16 cellular contexts compared by ENCODE assay signal in the genomic region with DNA sequence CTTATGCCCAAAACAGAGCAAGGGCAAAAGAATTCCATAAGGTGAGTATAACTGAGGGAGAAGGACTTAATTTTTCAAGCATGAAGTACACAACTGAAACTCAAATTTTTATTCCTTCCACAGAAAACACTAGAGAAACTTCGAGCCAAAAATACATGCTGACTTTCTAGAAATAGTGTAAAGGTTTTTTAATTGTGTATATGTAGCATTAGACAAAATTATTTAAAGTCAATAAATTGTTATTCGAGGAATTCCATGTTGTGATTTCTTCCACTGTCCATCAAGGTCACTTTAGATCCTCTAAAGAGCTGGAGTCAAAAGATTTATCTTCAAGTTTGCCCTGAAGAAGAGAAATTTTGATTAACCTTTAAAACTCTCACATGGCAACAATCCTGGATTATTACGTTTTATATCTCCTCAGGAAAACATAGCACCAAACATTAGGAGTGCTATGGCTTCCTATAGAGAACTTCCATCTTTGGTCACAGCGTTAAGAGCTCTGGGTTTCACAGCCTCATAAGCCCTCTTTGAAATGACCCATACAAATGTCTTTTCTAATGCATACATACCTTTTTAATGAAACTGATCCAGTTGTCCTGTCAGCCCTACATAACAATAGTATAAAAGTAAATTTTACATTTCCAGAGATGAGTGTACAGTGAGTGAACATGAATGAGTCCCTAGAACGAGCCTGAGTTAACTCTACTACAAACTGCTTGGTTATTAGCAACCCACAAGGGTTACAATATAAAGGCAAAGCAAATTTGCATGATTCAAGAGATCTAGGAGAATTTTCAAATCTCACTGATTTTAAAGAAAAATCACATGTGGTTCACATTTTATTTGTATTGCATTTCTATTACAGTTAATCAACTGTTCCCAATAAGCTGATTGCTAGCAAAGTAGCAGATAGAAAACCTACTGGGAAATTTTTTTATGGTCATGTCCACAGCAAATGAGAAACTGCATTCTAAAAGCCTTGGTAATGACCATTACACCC. TPM values are rescaled to one million over a fixed set of nuclear protein-coding genes. Genes with fewer than 3 reads are reported as not detected.
DNase-seq lines count a peak whose midpoint lies in the region; ATAC-seq and TF ChIP-seq lines count a peak whose summit lies in the region.
"Had no signal": no experiment of that assay in that cellular context is flagged by ENCODE, and none has a peak within 500 bp of the region (broad histone marks: within the 10 kb centered on the region; RNA-seq: fewer than 3 reads in every experiment).

No MANE protein-coding gene starts in this region.

- H3K4me1 ChIP-seq in HUES64 (ENCODE audit: insufficient read depth, low read length) (no peaks in the 10 kb centered on the region), smooth muscle cell (ENCODE audit: low read depth) (peaks cover under 1% of the 10 kb centered on the region)

- H2AFZ ChIP-seq in smooth muscle cell (ENCODE audit: low read depth) = no peak overlapping the region

- peak overlapping the region; percentile 82 for H3K27ac Mint-ChIP-seq in activated T-cell treated with anti-CD3 and anti-CD28 coated beads, Interleukin-2, amount 50 U/mL, for 72 hours
- peak overlapping the region in 1 of 2 donors; percentile 60 for H3K27ac Mint-ChIP-seq in activated naive CD4-positive, alpha-beta T cell treated with anti-CD3 and anti-CD28 coated beads, Interleukin-2, amount 50 U/mL, for 72 hours
- H3K27ac Mint-ChIP-seq in type B pancreatic cell = no peak overlapping the region
- H3K27ac Mint-ChIP-seq: progenitor cell of endocrine pancreas had no signal

- no peak overlapping the region for H3K4me3 ChIP-seq in HUES64 (ENCODE audit: low read length)
- no peak overlapping the region for H3K4me3 ChIP-seq in smooth muscle cell
- H3K4me3 ChIP-seq: left lung, spleen had no signal

- WGBS in HUES64 = 94% methylated on average over 4 of the region's 5 CpGs
- WGBS in smooth muscle cell (ENCODE audit: low lambda C conversion rate) = 98% methylated on average over 5 of the region's 5 CpGs

- H3K36me3 Mint-ChIP-seq in activated T-cell treated with anti-CD3 and anti-CD28 coated beads, Interleukin-2, amount 50 U/mL, for 72 hours (ENCODE audit: insufficient read depth in 2 of 2) = peaks cover 11 to 33% of the 10 kb centered on the region in 2 donors
- peaks cover 11 to 45% of the 10 kb centered on the region in 2 donors for H3K36me3 Mint-ChIP-seq in activated naive CD4-positive, alpha-beta T cell treated with anti-CD3 and anti-CD28 coated beads, Interleukin-2, amount 50 U/mL, for 72 hours
- H3K36me3 Mint-ChIP-seq in type B pancreatic cell = peaks cover 42% of the 10 kb centered on the region

- H3K36me3 ChIP-seq in HUES64 (ENCODE audit: insufficient read depth, low read length) (peaks cover 98% of the 10 kb centered on the region), smooth muscle cell (ENCODE audit: low read depth) (peaks cover 42% of the 10 kb centered on the region)

- DNase-seq in activated T-cell treated with anti-CD3 and anti-CD28 coated beads, Interleukin-2, amount 50 U/mL, for 72 hours = no peak
- DNase-seq in activated T-cell treated with anti-CD3 and anti-CD28 coated beads, Interleukin-2, amount 50 U/mL, for 1 hour = no peak
- DNase-seq in activated naive CD4-positive, alpha-beta T cell treated with anti-CD3 and anti-CD28 coated beads, Interleukin-2, amount 50 U/mL, for 72 hours (ENCODE audit: low spot score in 2 of 2) = no peak
- DNase-seq in smooth muscle cell (lab: John Stamatoyannopoulos, UW; ENCODE audit: unreplicated experiment) (no peak), type B pancreatic cell (ENCODE audit: extremely low spot score, unreplicated experiment) (no peak), NOMO-1 treated with DMSO at 0.1 percent for 48 hours (lab: John Stamatoyannopoulos, UW; ENCODE audit: unreplicated experiment) (no peak), NCI-H69 (lab: John Stamatoyannopoulos, UW) (no peak)
- DNase-seq: Calu3; foreskin melanocyte; left lung; NCI-H1694 treated with DMSO at 0.1 percent for 48 hours; spleen; stimulated activated naive CD4-positive, alpha-beta T cell; WERI-Rb-1 had no signal

- H3K79me2 ChIP-seq in smooth muscle cell (ENCODE audit: low read depth) = peaks cover 12% of the 10 kb centered on the region

- H3K9me3 ChIP-seq in HUES64 (ENCODE audit: insufficient read depth, low read depth, low read length) (no peaks in the 10 kb centered on the region), smooth muscle cell (replicated peaks; ENCODE audit: low read depth) (no peaks in the 10 kb centered on the region)
- H3K9me3 ChIP-seq: left lung, spleen had no signal

- peaks cover 68% of the 10 kb centered on the region for H4K20me1 ChIP-seq in smooth muscle cell (ENCODE audit: low read depth)

- H3K27ac ChIP-seq in HUES64 (ENCODE audit: low read depth, low read length) (peak overlapping the region; percentile 26; the same call in 1 of the 2 replicates), smooth muscle cell (ENCODE audit: low read depth) (peak overlapping the region; percentile 10)
- H3K27ac ChIP-seq: left lung, WERI-Rb-1 had no signal

- peaks cover 67% of the 10 kb centered on the region for H3F3A ChIP-seq in smooth muscle cell (ENCODE audit: low read depth)

- no peak overlapping the region for H3K4me2 ChIP-seq in smooth muscle cell

- no peak overlapping the region for H3K9ac ChIP-seq in HUES64 (ENCODE audit: low read depth, low read length)
- no peak overlapping the region for H3K9ac ChIP-seq in smooth muscle cell (ENCODE audit: low read depth)

- H3K9me3 Mint-ChIP-seq in activated T-cell treated with anti-CD3 and anti-CD28 coated beads, Interleukin-2, amount 50 U/mL, for 72 hours = no peaks in the 10 kb centered on the region
- H3K9me3 Mint-ChIP-seq in activated naive CD4-positive, alpha-beta T cell treated with anti-CD3 and anti-CD28 coated beads, Interleukin-2, amount 50 U/mL, for 72 hours = no peaks in the 10 kb centered on the region
- H3K9me3 Mint-ChIP-seq in type B pancreatic cell = no peaks in the 10 kb centered on the region

- peak; percentile 17 to 19 for ATAC-seq in activated T-cell treated with anti-CD3 and anti-CD28 coated beads, Interleukin-2, amount 50 U/mL, for 72 hours (replicated peaks in 1 of 2)
- ATAC-seq in activated naive CD4-positive, alpha-beta T cell treated with anti-CD3 and anti-CD28 coated beads, Interleukin-2, amount 50 U/mL, for 72 hours = peak; percentile 29 to 37
- ATAC-seq: left lung had no signal

- H3K4me1 Mint-ChIP-seq in activated T-cell treated with anti-CD3 and anti-CD28 coated beads, Interleukin-2, amount 50 U/mL, for 72 hours (ENCODE audit: low read depth) = peaks cover 31% of the 10 kb centered on the region
- H3K4me1 Mint-ChIP-seq in type B pancreatic cell (ENCODE audit: unreplicated experiment) = peaks cover 8% of the 10 kb centered on the region

- no peak overlapping the region for H3K4me3 Mint-ChIP-seq in activated T-cell treated with anti-CD3 and anti-CD28 coated beads, Interleukin-2, amount 50 U/mL, for 72 hours
- no peak overlapping the region for H3K4me3 Mint-ChIP-seq in type B pancreatic cell

- TF ChIP-seq CTCF in smooth muscle cell (IDR thresholded peaks at IDR 0.05; ENCODE audit: borderline replicate concordance, insufficient read depth, poor library complexity, severe bottlenecking) (no peak), type B pancreatic cell (conservative IDR thresholded peaks at IDR 0.05) (no peak)

- H3K27me3 Mint-ChIP-seq in activated T-cell treated with anti-CD3 and anti-CD28 coated beads, Interleukin-2, amount 50 U/mL, for 72 hours (ENCODE audit: low read depth) = no peaks in the 10 kb centered on the region
- no peaks in the 10 kb centered on the region for H3K27me3 Mint-ChIP-seq in type B pancreatic cell
- H3K27me3 Mint-ChIP-seq: progenitor cell of endocrine pancreas had no signal

- H3K27me3 ChIP-seq in HUES64 (ENCODE audit: insufficient read depth, low read length) = no peaks in the 10 kb centered on the region
- no peaks in the 10 kb centered on the region for H3K27me3 ChIP-seq in smooth muscle cell (ENCODE audit: low read depth)
- H3K27me3 ChIP-seq: left lung, spleen had no signal

RNA-seq across cellular contexts. Expression of gene TAF1D, which starts 10.9 kb away (rescaled TPM):
- total RNA-seq in activated T-cell treated with anti-CD3 and anti-CD28 coated beads, Interleukin-2, amount 50 U/mL, for 72 hours = 100 to 1,000 TPM; 284 to 353 TPM
- 227 TPM for polyA plus RNA-seq in HUES64 (2013, experiment 1 of 2)
- 223 TPM for polyA plus RNA-seq in HUES64 (2013, experiment 2 of 2)
- 100 to 1,000 TPM; 236 to 541 TPM for total RNA-seq in activated naive CD4-positive, alpha-beta T cell treated with anti-CD3 and anti-CD28 coated beads, Interleukin-2, amount 50 U/mL, for 72 hours
- total RNA-seq in smooth muscle cell (216 and 232 TPM in 2 replicates), type B pancreatic cell (ENCODE audit: low replicate concordance) (126 and 143 TPM in 2 replicates)
- polyA plus RNA-seq in smooth muscle cell = 36.9 and 57.6 TPM in 2 replicates

RNA-seq across cellular contexts. Expression of gene C11orf54, which starts 11.1 kb away (rescaled TPM):
- total RNA-seq in activated T-cell treated with anti-CD3 and anti-CD28 coated beads, Interleukin-2, amount 50 U/mL, for 72 hours = 10 to 100 TPM; 36.2 to 44.8 TPM
- 20.7 TPM for polyA plus RNA-seq in HUES64 (2013, experiment 1 of 2)
- 21.1 TPM for polyA plus RNA-seq in HUES64 (2013, experiment 2 of 2)
- total RNA-seq in activated naive CD4-positive, alpha-beta T cell treated with anti-CD3 and anti-CD28 coated beads, Interleukin-2, amount 50 U/mL, for 72 hours = 10 to 100 TPM; 29.5 to 55.0 TPM
- 12.3 and 13.4 TPM in 2 replicates for total RNA-seq in smooth muscle cell
- polyA plus RNA-seq in smooth muscle cell = 6.3 and 8.5 TPM in 2 replicates
- total RNA-seq in type B pancreatic cell (ENCODE audit: low replicate concordance) = 25.6 and 29.9 TPM in 2 replicates

RNA-seq across cellular contexts. Expression of gene MED17, which starts 53.7 kb away (rescaled TPM):
- total RNA-seq in activated T-cell treated with anti-CD3 and anti-CD28 coated beads, Interleukin-2, amount 50 U/mL, for 72 hours = 10 to 100 TPM; 38.2 to 39.2 TPM
- 26.9 TPM for polyA plus RNA-seq in HUES64 (2013, experiment 1 of 2)
- 24.9 TPM for polyA plus RNA-seq in HUES64 (2013, experiment 2 of 2)
- 10 to 100 TPM; 37.3 to 38.4 TPM for total RNA-seq in activated naive CD4-positive, alpha-beta T cell treated with anti-CD3 and anti-CD28 coated beads, Interleukin-2, amount 50 U/mL, for 72 hours
- total RNA-seq in smooth muscle cell (30.6 and 38.3 TPM in 2 replicates), type B pancreatic cell (ENCODE audit: low replicate concordance) (49.8 and 53.3 TPM in 2 replicates)
- polyA plus RNA-seq in smooth muscle cell = 20.2 and 24.9 TPM in 2 replicates
